ENCODE assay signal across 21 cellular contexts in the genomic region with DNA sequence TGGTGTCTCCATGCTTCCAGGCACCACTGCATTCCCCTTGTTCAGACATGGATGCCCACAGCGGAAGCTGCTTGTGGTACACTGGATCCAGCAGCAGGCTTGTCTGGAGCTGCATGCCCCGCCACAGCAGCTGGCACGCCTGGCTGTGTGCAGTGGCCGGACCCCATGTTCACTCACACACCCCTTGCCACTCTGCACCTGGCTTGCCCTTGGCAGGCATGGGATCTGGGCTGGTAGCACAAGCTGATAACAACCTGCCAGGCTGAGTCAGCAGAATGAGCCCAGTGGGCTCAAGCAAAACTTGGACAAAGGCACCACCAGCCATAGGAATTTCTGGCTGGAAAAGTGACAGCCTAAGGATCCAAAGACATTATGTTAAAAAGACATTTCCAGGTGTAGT.
"Had no signal": no experiment of that assay in that cellular context is flagged by ENCODE, and none has a peak within 500 bp of the region (broad histone marks: within the 10 kb centered on the region; RNA-seq: fewer than 3 reads in every experiment).

No MANE protein-coding gene starts in this region.

- H3K9me3 Mint-ChIP-seq: activated naive CD4-positive, alpha-beta T cell treated with anti-CD3 and anti-CD28 coated beads, Interleukin-2, amount 10 ng/mL, durations not matched to agents 7 days and 5 days; activated naive CD8-positive, alpha-beta T cell treated with anti-CD3 and anti-CD28 coated beads, Interleukin-2, amount 50 U/mL, for 24 hours; activated T-cell treated with anti-CD3 and anti-CD28 coated beads, Interleukin-2, amount 50 U/mL, for 4 hours; central memory CD8-positive, alpha-beta T cell; natural killer cell had no signal

- H3K36me3 Mint-ChIP-seq: natural killer cell had no signal

- H3K4me1 Mint-ChIP-seq: activated naive CD4-positive, alpha-beta T cell treated with anti-CD3 and anti-CD28 coated beads, Interleukin-2, amount 10 ng/mL, durations not matched to agents 7 days and 5 days had no signal

- H3K27ac Mint-ChIP-seq: activated naive CD4-positive, alpha-beta T cell treated with anti-CD3 and anti-CD28 coated beads, Interleukin-2, amount 10 ng/mL, durations not matched to agents 7 days and 5 days; activated naive CD8-positive, alpha-beta T cell treated with anti-CD3 and anti-CD28 coated beads, Interleukin-2, amount 50 U/mL, for 24 hours; natural killer cell; stimulated activated naive CD8-positive, alpha-beta T cell treated with anti-CD3 and anti-CD28 coated beads, Interleukin-15, amount 100 ng/mL, for 72 hours had no signal

- H3K36me3 ChIP-seq: brain microvascular endothelial cell, colonic mucosa, suprapubic skin, transverse colon had no signal

- H3K4me3 Mint-ChIP-seq: activated naive CD4-positive, alpha-beta T cell treated with anti-CD3 and anti-CD28 coated beads, Interleukin-2, amount 10 ng/mL, durations not matched to agents 7 days and 5 days; activated naive CD8-positive, alpha-beta T cell treated with anti-CD3 and anti-CD28 coated beads, Interleukin-2, amount 50 U/mL, for 24 hours; activated T-cell treated with anti-CD3 and anti-CD28 coated beads, Interleukin-2, amount 50 U/mL, for 4 hours; central memory CD8-positive, alpha-beta T cell; natural killer cell; stimulated activated naive CD8-positive, alpha-beta T cell treated with anti-CD3 and anti-CD28 coated beads, Interleukin-15, amount 100 ng/mL, for 72 hours had no signal

- ATAC-seq: activated naive CD8-positive, alpha-beta T cell treated with anti-CD3 and anti-CD28 coated beads, Interleukin-2, amount 50 U/mL, for 24 hours; activated T-cell treated with anti-CD3 and anti-CD28 coated beads, Interleukin-2, amount 50 U/mL, for 4 hours; natural killer cell; stimulated activated naive CD8-positive, alpha-beta T cell treated with anti-CD3 and anti-CD28 coated beads, Interleukin-15, amount 100 ng/mL, for 72 hours had no signal

- H3K27ac ChIP-seq: brain microvascular endothelial cell, colonic mucosa, suprapubic skin, transverse colon had no signal

- H3K4me3 ChIP-seq: colonic mucosa, suprapubic skin, transverse colon had no signal

- FAIRE-seq: endometrium had no signal

- H3K4me1 ChIP-seq: colonic mucosa had no signal

- H3K9me3 ChIP-seq: colonic mucosa, transverse colon had no signal

- H3K27me3 ChIP-seq: brain microvascular endothelial cell, colonic mucosa, suprapubic skin, transverse colon had no signal

- DNase-seq: activated CD4-positive, alpha-beta T cell treated with anti-CD3 and anti-CD28 coated beads, Interleukin-2, amount 50 U/mL, for 1 hour; activated CD4-positive, CD25-positive, alpha-beta regulatory T cell treated with anti-CD3 and anti-CD28 coated beads, Interleukin-2, amount 50 U/mL, for 72 hours; activated CD8-positive, alpha-beta memory T cell treated with anti-CD3 and anti-CD28 coated beads, Interleukin-2, amount 50 U/mL, for 4 hours; activated effector memory CD4-positive, alpha-beta T cell treated with Interleukin-2 at 50 U/mL for 16 hours; activated naive CD4-positive, alpha-beta T cell treated with anti-CD3 and anti-CD28 coated beads, Interleukin-2, amount 10 ng/mL, durations not matched to agents 7 days and 5 days; activated naive CD8-positive, alpha-beta T cell treated with anti-CD3 and anti-CD28 coated beads, Interleukin-2, amount 50 U/mL, for 24 hours; activated T-cell treated with anti-CD3 and anti-CD28 coated beads, Interleukin-2, amount 50 U/mL, for 4 hours; anterior cingulate cortex; brain microvascular endothelial cell; colonic mucosa; erythroblast; foreskin melanocyte; mesenchymal stem cell; natural killer cell; nucleus accumbens; retina; stimulated activated naive CD8-positive, alpha-beta T cell treated with anti-CD3 and anti-CD28 coated beads, Interleukin-15, amount 100 ng/mL, for 72 hours; transverse colon had no signal

- H3K27me3 Mint-ChIP-seq: activated naive CD4-positive, alpha-beta T cell treated with anti-CD3 and anti-CD28 coated beads, Interleukin-2, amount 10 ng/mL, durations not matched to agents 7 days and 5 days; activated naive CD8-positive, alpha-beta T cell treated with anti-CD3 and anti-CD28 coated beads, Interleukin-2, amount 50 U/mL, for 24 hours; central memory CD8-positive, alpha-beta T cell; stimulated activated naive CD8-positive, alpha-beta T cell treated with anti-CD3 and anti-CD28 coated beads, Interleukin-15, amount 100 ng/mL, for 72 hours had no signal
